ENCODE assay signal across 16 cellular contexts in the genomic region with DNA sequence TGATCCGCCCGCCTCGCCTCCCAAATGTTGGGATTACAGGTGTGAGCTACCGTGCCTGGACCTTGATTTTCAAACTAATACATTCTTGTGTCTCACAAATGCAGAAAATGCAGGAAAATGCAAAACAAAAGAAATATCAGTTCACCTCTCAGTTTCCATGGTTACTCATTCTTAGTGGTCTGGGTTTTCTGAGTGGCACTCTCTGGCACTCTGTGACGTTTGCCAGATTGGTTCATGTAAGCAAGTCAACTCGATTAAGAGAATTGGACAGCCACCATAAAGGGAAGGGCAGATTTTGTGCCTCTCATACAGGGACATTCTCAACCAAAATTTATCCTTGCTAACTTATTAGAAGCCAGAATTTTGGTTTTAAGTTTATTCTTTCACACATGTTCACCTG. TPM values are rescaled to one million over a fixed set of nuclear protein-coding genes. Genes with fewer than 3 reads are reported as not detected.
DNase-seq lines count a peak whose midpoint lies in the region; ATAC-seq and TF ChIP-seq lines count a peak whose summit lies in the region.
"Had no signal": no experiment of that assay in that cellular context is flagged by ENCODE, and none has a peak within 500 bp of the region (broad histone marks: within the 10 kb centered on the region; RNA-seq: fewer than 3 reads in every experiment).

No MANE protein-coding gene starts in this region.

- no peak overlapping the region for H3K18ac ChIP-seq in mesenchymal stem cell (ENCODE audit: low read depth in 1 of 2, low read length in 2 of 2)

- peaks cover 31% of the 10 kb centered on the region for H3K79me1 ChIP-seq in mesenchymal stem cell (replicated peaks; ENCODE audit: low read length, poor library complexity, severe bottlenecking)

- ATAC-seq in CD4-positive, alpha-beta T cell (ENCODE audit: poor library complexity): no peak
- ATAC-seq in activated CD8-positive, alpha-beta T cell treated with anti-CD3 and anti-CD28 coated beads for 36 hours: no peak
- ATAC-seq: sciatic nerve had no signal

- H3K27me3 ChIP-seq in ACC112 (ENCODE audit: insufficient read depth, low read length) (no peaks in the 10 kb centered on the region), mesenchymal stem cell (ENCODE audit: control insufficient read depth in 1 of 2, insufficient read depth in 1 of 2, low read length in 2 of 2) (no peaks in the 10 kb centered on the region)
- H3K27me3 ChIP-seq in CD4-positive, alpha-beta T cell (ENCODE audit: control insufficient read depth, insufficient read depth, low read length): no peaks in the 10 kb centered on the region
- H3K27me3 ChIP-seq: esophagus squamous epithelium, ovary, uterus had no signal

- no peak overlapping the region for H2BK120ac ChIP-seq in mesenchymal stem cell (ENCODE audit: low read depth, low read length)

- no peak overlapping the region for H2AK5ac ChIP-seq in mesenchymal stem cell (ENCODE audit: low read length, severe bottlenecking)

- no peak overlapping the region for H2BK12ac ChIP-seq in mesenchymal stem cell (ENCODE audit: low read length in 2 of 2)

- no peak overlapping the region for H3K23ac ChIP-seq in mesenchymal stem cell (ENCODE audit: low read length in 2 of 2)

- H2BK5ac ChIP-seq in mesenchymal stem cell (ENCODE audit: low read depth, low read length, poor library complexity, severe bottlenecking): no peak overlapping the region

- H3K4me2 ChIP-seq in mesenchymal stem cell (ENCODE audit: low read length, poor library complexity, severe bottlenecking): no peak overlapping the region

- H3K4me3 Mint-ChIP-seq in CD4-positive, alpha-beta T cell: peak overlapping the region; percentile 10
- H3K4me3 Mint-ChIP-seq in activated CD8-positive, alpha-beta T cell treated with anti-CD3 and anti-CD28 coated beads for 36 hours: no peak overlapping the region

- no peak for TF ChIP-seq CTCF in CD4-positive, alpha-beta T cell (IDR thresholded peaks at IDR 0.05)
- TF ChIP-seq CTCF in activated CD8-positive, alpha-beta T cell treated with anti-CD3 and anti-CD28 coated beads for 36 hours (IDR thresholded peaks at IDR 0.05): no peak

- H2AFZ ChIP-seq in ACC112 (ENCODE audit: low read length, unreplicated experiment): no peak overlapping the region
- no peak overlapping the region for H2AFZ ChIP-seq in mesenchymal stem cell (ENCODE audit: low read depth, low read length)

- no peak for DNase-seq in CD4-positive, alpha-beta T cell
- DNase-seq in activated CD8-positive, alpha-beta T cell treated with anti-CD3 and anti-CD28 coated beads for 36 hours: peak; percentile 20
- DNase-seq in mesenchymal stem cell (no peak), ecto neural progenitor cell (ENCODE audit: low spot score) (no peak), NCI-H2171 (lab: John Stamatoyannopoulos, UW) (no peak), HEK293T (ENCODE audit: extremely low spot score) (no peak)
- DNase-seq: activated T-cell treated with anti-CD3 and anti-CD28 coated beads, Interleukin-2, amount 50 U/mL, for 1 hour; AML-193; esophagus squamous epithelium; H7; NCI-H1930; NCI-H510A; ovary; uterus had no signal

- no peaks in the 10 kb centered on the region for H3K9me3 ChIP-seq in CD4-positive, alpha-beta T cell (ENCODE audit: control insufficient read depth, low read length)
- no peaks in the 10 kb centered on the region for H3K9me3 ChIP-seq in mesenchymal stem cell (ENCODE audit: control insufficient read depth, low read length)
- H3K9me3 ChIP-seq: esophagus squamous epithelium, ovary, uterus had no signal

- H3K4me1 ChIP-seq in ACC112 (ENCODE audit: control insufficient read depth, insufficient read depth, low read length, unreplicated experiment) (peaks cover 17% of the 10 kb centered on the region), mesenchymal stem cell (ENCODE audit: control insufficient read depth, insufficient read depth, low read depth, low read length) (no peaks in the 10 kb centered on the region)
- H3K4me1 ChIP-seq: uterus had no signal

- CTCF ChIA-PET in CD4-positive, alpha-beta T cell (lab: Charles Lee): interaction anchor here (0.9 kb wide), 1 partner anchor 8 kb away, joined by 3 read pairs; no protein-coding TSS in a partner anchor
- CTCF ChIA-PET in activated CD8-positive, alpha-beta T cell treated with anti-CD3 and anti-CD28 coated beads for 36 hours (lab: Charles Lee): interaction anchor here (1.0 to 1.2 kb wide), 3 partner anchors 20 to 116 kb away, joined by 3 to 4 read pairs (median 3); no protein-coding TSS in a partner anchor
- CTCF ChIA-PET in HEK293T (lab: Yijun Ruan, JAX): no interaction called here

- H3K27ac ChIP-seq in ACC112 (ENCODE audit: low read depth, low read length) (peak overlapping the region; percentile 66; the same call in 1 of the 2 replicates), mesenchymal stem cell (ENCODE audit: low read length, poor library complexity, severe bottlenecking) (no peak overlapping the region)
- no peak overlapping the region for H3K27ac ChIP-seq in CD4-positive, alpha-beta T cell (ENCODE audit: low read depth, low read length)

- peaks cover 58% of the 10 kb centered on the region for H3K79me2 ChIP-seq in ACC112 (ENCODE audit: control insufficient read depth, insufficient read depth, low read length, unreplicated experiment)

- H3K9me3 Mint-ChIP-seq in CD4-positive, alpha-beta T cell: no peaks in the 10 kb centered on the region
- H3K9me3 Mint-ChIP-seq in activated CD8-positive, alpha-beta T cell treated with anti-CD3 and anti-CD28 coated beads for 36 hours: no peaks in the 10 kb centered on the region

- POLR2A ChIA-PET in CD4-positive, alpha-beta T cell (lab: Charles Lee): interaction anchor here (1.6 kb wide), 1 partner anchor 8 kb away, joined by 11 read pairs; a partner anchor contains a TSS
- POLR2A ChIA-PET in activated CD8-positive, alpha-beta T cell treated with anti-CD3 and anti-CD28 coated beads for 36 hours (lab: Charles Lee): interaction anchor here (0.6 to 3.4 kb wide), 2 partner anchors 8 to 15 kb away, joined by 3 to 32 read pairs; a partner anchor contains a TSS
- POLR2A ChIA-PET in HEK293T (lab: Yijun Ruan, JAX): no interaction called here

- no peak overlapping the region for H2BK15ac ChIP-seq in mesenchymal stem cell (ENCODE audit: low read depth, poor library complexity, severe bottlenecking)

- no peak overlapping the region for H4K8ac ChIP-seq in mesenchymal stem cell (ENCODE audit: low read length)

- H3K9ac ChIP-seq in mesenchymal stem cell (ENCODE audit: low read length): peak overlapping the region; percentile 88

- H3K36me3 Mint-ChIP-seq in CD4-positive, alpha-beta T cell (ENCODE audit: low read depth): peaks cover 86% of the 10 kb centered on the region
- H3K36me3 Mint-ChIP-seq in activated CD8-positive, alpha-beta T cell treated with anti-CD3 and anti-CD28 coated beads for 36 hours (ENCODE audit: low read depth): peaks cover 35% of the 10 kb centered on the region

- 96% methylated on average over 6 of the region's 6 CpGs for WGBS in mesenchymal stem cell

- H3K14ac ChIP-seq in mesenchymal stem cell (ENCODE audit: low read length in 2 of 2): no peak overlapping the region

- no peak overlapping the region for H4K91ac ChIP-seq in mesenchymal stem cell (ENCODE audit: low read length)

- H3K4me3 ChIP-seq in ACC112 (ENCODE audit: low read depth, low read length) (no peak overlapping the region), mesenchymal stem cell (ENCODE audit: insufficient read depth in 1 of 2, low read depth in 1 of 2, low read length in 2 of 2) (no peak overlapping the region)
- H3K4me3 ChIP-seq: ovary, uterus had no signal

- peak overlapping the region; percentile 70 for H3K27ac Mint-ChIP-seq in CD4-positive, alpha-beta T cell
- H3K27ac Mint-ChIP-seq in activated CD8-positive, alpha-beta T cell treated with anti-CD3 and anti-CD28 coated beads for 36 hours: peak overlapping the region; percentile 83

- H3K27me3 Mint-ChIP-seq in CD4-positive, alpha-beta T cell: no peaks in the 10 kb centered on the region
- no peaks in the 10 kb centered on the region for H3K27me3 Mint-ChIP-seq in activated CD8-positive, alpha-beta T cell treated with anti-CD3 and anti-CD28 coated beads for 36 hours

- intact Hi-C loops in CD4-positive, alpha-beta T cell (cut with DNase I, micrococcal nuclease): no loop called here
- intact Hi-C loops in activated CD8-positive, alpha-beta T cell treated with anti-CD3 and anti-CD28 coated beads for 36 hours (cut with micrococcal nuclease): no loop called here

- H3K36me3 ChIP-seq in ACC112 (ENCODE audit: insufficient read depth, low read length) (peaks cover 37% of the 10 kb centered on the region), mesenchymal stem cell (ENCODE audit: control insufficient read depth in 1 of 2, insufficient read depth in 2 of 2, low read depth in 1 of 2, low read length in 2 of 2) (peaks cover 12 to 76% of the 10 kb centered on the region in 2 experiments)
- H3K36me3 ChIP-seq: ovary, uterus had no signal

- H3K4me1 Mint-ChIP-seq in CD4-positive, alpha-beta T cell (ENCODE audit: low read depth): peaks cover 51% of the 10 kb centered on the region
- H3K4me1 Mint-ChIP-seq in activated CD8-positive, alpha-beta T cell treated with anti-CD3 and anti-CD28 coated beads for 36 hours (ENCODE audit: low read depth): peaks cover 33% of the 10 kb centered on the region

- H3K4ac ChIP-seq in mesenchymal stem cell (ENCODE audit: low read depth in 1 of 2, low read length in 2 of 2): no peak overlapping the region

TF ChIP-seq in HEK293T, 16 proteins besides CTCF, POLR2A, EP300 and RAD21:
- TF ChIP-seq ELF4 (IDR thresholded peaks at IDR 0.05) (no peak), NFRKB (IDR thresholded peaks at IDR 0.05) (no peak)
TF ChIP-seq in HEK293T: peak in this region for 0.

RNA-seq across cellular contexts. Expression of a gene that starts 8.6 kb away (rescaled TPM):
- 10 to 100 TPM; 79.7 to 80.3 TPM for total RNA-seq in CD4-positive, alpha-beta T cell
- total RNA-seq in activated CD8-positive, alpha-beta T cell treated with anti-CD3 and anti-CD28 coated beads for 36 hours: 10 to 100 TPM; 49.9 to 50.6 TPM
- polyA plus RNA-seq in mesenchymal stem cell (2013, experiment 1 of 2): 12.7 TPM
- polyA plus RNA-seq in mesenchymal stem cell (2013, experiment 2 of 2): 13.0 TPM

RNA-seq across cellular contexts. Expression of a gene that starts 58.0 kb away (rescaled TPM):
- 1 to 10 TPM; 7.3 to 8.0 TPM for total RNA-seq in CD4-positive, alpha-beta T cell
- total RNA-seq in activated CD8-positive, alpha-beta T cell treated with anti-CD3 and anti-CD28 coated beads for 36 hours: 10 to 100 TPM; 63.7 to 68.1 TPM
- 64.8 TPM for polyA plus RNA-seq in mesenchymal stem cell (2013, experiment 1 of 2)
- polyA plus RNA-seq in mesenchymal stem cell (2013, experiment 2 of 2): 62.8 TPM

Comparison
In these comparisons a context has a peak if more than half of its experiments do, and no peak if none do; other contexts are left out.
1. RNA of a gene that starts 58.0 kb away (total RNA-seq): 63.7 to 68.1 TPM in activated CD8-positive, alpha-beta T cell treated with anti-CD3 and anti-CD28 coated beads for 36 hours; 7.3 to 8.0 TPM in CD4-positive, alpha-beta T cell; every median in the first group is over 4 times any median in the second.